Comparison of ENCODE assay signal across 11 cellular contexts in the genomic region with DNA sequence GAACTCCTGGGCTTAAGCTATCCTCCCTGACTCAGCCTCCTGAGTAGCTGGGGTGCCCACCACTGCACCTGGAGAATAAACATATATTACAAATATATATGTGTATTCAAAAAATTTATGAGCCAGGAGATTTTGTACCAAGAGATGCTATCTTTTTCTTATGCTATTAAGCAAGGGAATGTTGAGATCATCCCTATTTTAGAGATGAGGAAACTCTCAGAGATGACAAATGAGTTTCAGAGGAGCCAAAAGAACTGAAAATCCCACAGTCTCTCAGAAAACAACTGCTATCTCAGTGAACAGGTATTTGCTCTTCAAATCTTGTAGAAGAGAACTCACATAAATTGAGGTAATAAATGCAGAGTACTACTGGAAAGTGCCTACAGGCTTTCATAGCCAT. TPM values are rescaled to one million over a fixed set of nuclear protein-coding genes. Genes with fewer than 3 reads are reported as not detected.
DNase-seq lines count a peak whose midpoint lies in the region; ATAC-seq and TF ChIP-seq lines count a peak whose summit lies in the region.
"Had no signal": no experiment of that assay in that cellular context is flagged by ENCODE, and none has a peak within 500 bp of the region (broad histone marks: within the 10 kb centered on the region; RNA-seq: fewer than 3 reads in every experiment).

No MANE protein-coding gene starts in this region.

- intact Hi-C loops in adrenal gland (cut with DNase I) (no loop called here), heart left ventricle (cut with DNase I) (no loop called here), psoas muscle (cut with DNase I) (no loop called here)

- peak overlapping the region; percentile 28 for H3K4me3 ChIP-seq in AG10803 (ENCODE audit: low read length)
- H3K4me3 ChIP-seq in adrenal gland: no peak overlapping the region
- H3K4me3 ChIP-seq in heart left ventricle: peak overlapping the region in 6 of 12 donors; percentile 27 to 40 (median 30)
- H3K4me3 ChIP-seq in psoas muscle: peak overlapping the region; percentile 35

- TF ChIP-seq POLR2A in adrenal gland (IDR thresholded peaks at IDR 0.05): no peak
- no peak for TF ChIP-seq POLR2A in heart left ventricle (IDR thresholded peaks at IDR 0.05)

- TF ChIP-seq CTCF in AG10803 (conservative IDR thresholded peaks at IDR 0.05; ENCODE audit: low read length) (no peak), adrenal gland (IDR thresholded peaks at IDR 0.05) (no peak), heart left ventricle (IDR thresholded peaks at IDR 0.05) (no peak), psoas muscle (IDR thresholded peaks at IDR 0.05) (no peak), GM10266 (IDR thresholded peaks at IDR 0.05; ENCODE audit: control insufficient read depth, insufficient read depth, low read depth, missing control alignments) (no peak)

- H3K27me3 ChIP-seq in adrenal gland (no peaks in the 10 kb centered on the region), heart left ventricle (no peaks in the 10 kb centered on the region), psoas muscle (ENCODE audit: insufficient read depth in 3 of 3, low read length in 2 of 3) (no peaks in the 10 kb centered on the region)

- DNase-seq in AG10803 (ENCODE audit: low read depth) (peak; percentile 52), adrenal gland (no peak), heart left ventricle (no peak), psoas muscle (no peak), GM10266 (ENCODE audit: extremely low spot score) (no peak)
- DNase-seq in activated effector memory CD4-positive, alpha-beta T cell treated with anti-CD3 and anti-CD28 coated beads, Interleukin-2, amount 50 U/mL, for 16 hours: no peak
- DNase-seq in stimulated activated CD4-positive, alpha-beta T cell treated with anti-CD3 and anti-CD28 coated beads, Interleukin-2, amount 100 ng/mL, for 24 hours: no peak
- DNase-seq: NK-92 treated with Interleukin-12 subunit alpha and Interleukin-12 subunit beta, amount 100 ng/mL, for 24 hours; occipital lobe; T-helper 17 cell had no signal

- H3K27ac ChIP-seq in adrenal gland: peak overlapping the region; percentile 18 to 86 (median 67)
- H3K27ac ChIP-seq in heart left ventricle: peak overlapping the region; percentile 73 to 92 (median 82)
- H3K27ac ChIP-seq in psoas muscle: peak overlapping the region; percentile 74

- peaks cover 0 to 6% of the 10 kb centered on the region in 2 donors for H3K36me3 ChIP-seq in adrenal gland (replicated peaks in 1 of 2)
- peaks cover 0 to 34% (median 10%) of the 10 kb centered on the region in 9 donors for H3K36me3 ChIP-seq in heart left ventricle
- H3K36me3 ChIP-seq in psoas muscle (ENCODE audit: insufficient read depth in 1 of 2, low read depth in 1 of 2): peaks cover 0 to 19% of the 10 kb centered on the region in 2 donors

- ATAC-seq in heart left ventricle (peak in 3 of 4 donors; percentile 26 to 54 (median 33)), psoas muscle (peak in 2 of 4 donors; percentile 30 to 69), GM19467 (IDR thresholded peaks at IDR 0.05; ENCODE audit: unreplicated experiment) (no peak)
- ATAC-seq: T-helper 17 cell had no signal

- H3K9me3 ChIP-seq in adrenal gland (replicated peaks in 1 of 3) (peaks cover 0 to 5% (median 0%) of the 10 kb centered on the region in 3 donors), heart left ventricle (peaks cover 0 to 12% (median 2%) of the 10 kb centered on the region in 12 donors), psoas muscle (peaks cover 9% of the 10 kb centered on the region)

- peaks cover 0 to 16% of the 10 kb centered on the region in 2 donors for H3K4me1 ChIP-seq in adrenal gland (replicated peaks in 1 of 2)
- peaks cover 0 to 18% (median 10%) of the 10 kb centered on the region in 12 donors for H3K4me1 ChIP-seq in heart left ventricle
- H3K4me1 ChIP-seq in psoas muscle: peaks cover 7% of the 10 kb centered on the region

RNA-seq across cellular contexts. Expression of a gene that starts 29.6 kb away (rescaled TPM):
- total RNA-seq in adrenal gland (100 to 1,000 TPM in 7 of 8 donors, 10 to 100 TPM in 1; 69.1 to 170 (median 139) TPM), heart left ventricle (100 to 1,000 TPM; 135 to 237 (median 179) TPM), psoas muscle (100 to 1,000 TPM in 3 of 4 donors, 10 to 100 TPM in 1; 80.3 to 144 (median 119) TPM)
- polyA plus RNA-seq in adrenal gland (100 to 1,000 TPM; 102 to 186 (median 128) TPM), heart left ventricle (100 to 1,000 TPM; 124 to 242 TPM), psoas muscle (100 to 1,000 TPM in 2 of 3 donors, 10 to 100 TPM in 1; 60.1 to 184 (median 167) TPM)

RNA-seq across cellular contexts. Expression of a gene that starts 29.9 kb away (rescaled TPM):
- 10 to 100 TPM; 26.6 to 57.4 (median 36.7) TPM for total RNA-seq in adrenal gland
- polyA plus RNA-seq in adrenal gland: 100 to 1,000 TPM in 1 of 3 donors, 10 to 100 TPM in 1, 1 to 10 TPM in 1; 9.7 to 101 (median 10.1) TPM
- 10 to 100 TPM; 26.4 to 44.8 (median 35.3) TPM for total RNA-seq in heart left ventricle
- 10 to 100 TPM; 12.0 to 49.6 TPM for polyA plus RNA-seq in heart left ventricle
- 10 to 100 TPM; 15.3 to 22.4 (median 19.4) TPM for total RNA-seq in psoas muscle
- 10 to 100 TPM; 17.9 to 37.0 (median 19.3) TPM for polyA plus RNA-seq in psoas muscle

Comparison
In these comparisons a context has a peak if more than half of its experiments do, and no peak if none do; other contexts are left out.
1. H3K4me3 ChIP-seq: peak in AG10803 (single experiment) and psoas muscle (single experiment); none in adrenal gland (0 of 4).
2. Peak in every context shown above with its lines, with median percentiles within 50 percentile points of each other: H3K27ac ChIP-seq.